In the genomic region with DNA sequence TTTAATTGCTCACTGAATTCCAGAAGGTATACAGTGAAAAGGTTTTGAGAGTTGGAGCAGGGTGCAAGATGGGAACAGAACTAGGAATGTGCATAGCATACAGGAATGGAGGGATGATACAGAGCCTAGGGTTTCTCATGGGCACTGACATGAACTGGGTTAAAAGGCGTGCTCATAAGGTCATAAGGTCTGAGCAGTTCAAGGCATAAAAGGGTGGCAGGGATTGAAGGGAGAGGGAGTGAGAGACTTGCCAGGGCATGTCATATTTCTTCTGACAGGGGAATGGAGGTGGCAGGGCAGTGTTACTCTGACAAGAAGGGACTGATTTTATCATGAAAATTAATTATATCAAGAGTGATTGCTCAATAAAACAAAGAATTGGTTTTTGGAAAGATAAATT, we compare ENCODE assay signal across 28 cellular contexts. TPM values are rescaled to one million over a fixed set of nuclear protein-coding genes. Genes with fewer than 3 reads are reported as not detected.
"Had no signal": no experiment of that assay in that cellular context is flagged by ENCODE, and none has a peak within 500 bp of the region (broad histone marks: within the 10 kb centered on the region; RNA-seq: fewer than 3 reads in every experiment).

No MANE protein-coding gene starts in this region.

- H3K4me1 Mint-ChIP-seq: activated T-helper 17 cell treated with anti-CD3 and anti-CD28 coated beads, Interleukin-2, amount 50 U/mL, for 72 hours; naive thymus-derived CD4-positive, alpha-beta T cell; stimulated activated effector memory CD8-positive, alpha-beta T cell treated with anti-CD3 and anti-CD28 coated beads, Interleukin-12 subunit alpha, Interleukin-12 subunit beta, amount 100 ng/mL, for 72 hours had no signal

- ATAC-seq: activated CD8-positive, alpha-beta T cell treated with anti-CD3 and anti-CD28 coated beads, Interleukin-2, amount 10 ng/mL, durations not matched to agents 7 days and 5 days; activated T-helper 17 cell treated with anti-CD3 and anti-CD28 coated beads, Interleukin-2, amount 50 U/mL, for 72 hours; lower lobe of right lung; naive thymus-derived CD4-positive, alpha-beta T cell; pancreas; sciatic nerve; stimulated activated effector memory CD8-positive, alpha-beta T cell treated with anti-CD3 and anti-CD28 coated beads, Interleukin-12 subunit alpha, Interleukin-12 subunit beta, amount 100 ng/mL, for 72 hours had no signal

- DNase-seq: activated CD4-positive, alpha-beta T cell treated with anti-CD3 and anti-CD28 coated beads for 1 hour; activated CD4-positive, alpha-beta T cell treated with anti-CD3 and anti-CD28 coated beads, Interleukin-2, amount 50 U/mL, for 1 hour; activated CD8-positive, alpha-beta T cell treated with anti-CD3 and anti-CD28 coated beads, Interleukin-2, amount 10 ng/mL, durations not matched to agents 7 days and 5 days; activated naive CD4-positive, alpha-beta T cell; activated T-cell treated with anti-CD3 and anti-CD28 coated beads, Interleukin-2, amount 50 U/mL, for 1 hour; adrenal gland; cerebellar nuclear complex; foreskin fibroblast; glutamatergic neuron; hypothalamus; left cardiac atrium; lower lobe of right lung; naive thymus-derived CD4-positive, alpha-beta T cell; pancreas; small intestine; stimulated activated CD4-positive, alpha-beta T cell treated with anti-CD3 and anti-CD28 coated beads, Interleukin-2, amount 100 ng/mL, for 24 hours; T-helper 1 cell; testis; trophoblast cell; uterus; WERI-Rb-1 had no signal

- H3K4me3 Mint-ChIP-seq: activated CD8-positive, alpha-beta T cell treated with anti-CD3 and anti-CD28 coated beads, Interleukin-2, amount 10 ng/mL, durations not matched to agents 7 days and 5 days; activated naive CD8-positive, alpha-beta T cell; activated T-helper 17 cell treated with anti-CD3 and anti-CD28 coated beads, Interleukin-2, amount 50 U/mL, for 72 hours; naive thymus-derived CD4-positive, alpha-beta T cell; neural progenitor cell; stimulated activated effector memory CD8-positive, alpha-beta T cell treated with anti-CD3 and anti-CD28 coated beads, Interleukin-12 subunit alpha, Interleukin-12 subunit beta, amount 100 ng/mL, for 72 hours had no signal

- H3K36me3 Mint-ChIP-seq: activated naive CD8-positive, alpha-beta T cell; neural progenitor cell; stimulated activated effector memory CD8-positive, alpha-beta T cell treated with anti-CD3 and anti-CD28 coated beads, Interleukin-12 subunit alpha, Interleukin-12 subunit beta, amount 100 ng/mL, for 72 hours had no signal

- H3K27ac Mint-ChIP-seq: activated CD8-positive, alpha-beta T cell treated with anti-CD3 and anti-CD28 coated beads, Interleukin-2, amount 10 ng/mL, durations not matched to agents 7 days and 5 days; activated naive CD8-positive, alpha-beta T cell; activated T-helper 17 cell treated with anti-CD3 and anti-CD28 coated beads, Interleukin-2, amount 50 U/mL, for 72 hours; naive thymus-derived CD4-positive, alpha-beta T cell; neural progenitor cell; stimulated activated effector memory CD8-positive, alpha-beta T cell treated with anti-CD3 and anti-CD28 coated beads, Interleukin-12 subunit alpha, Interleukin-12 subunit beta, amount 100 ng/mL, for 72 hours had no signal

RNA-seq across cellular contexts. Expression of gene MLIP, which starts 4.7 kb away (rescaled TPM):
- total RNA-seq: activated CD8-positive, alpha-beta T cell treated with anti-CD3 and anti-CD28 coated beads, Interleukin-2, amount 10 ng/mL, durations not matched to agents 7 days and 5 days; activated T-helper 17 cell treated with anti-CD3 and anti-CD28 coated beads, Interleukin-2, amount 50 U/mL, for 72 hours; ascending aorta; fibroblast of lung; lower lobe of right lung; naive thymus-derived CD4-positive, alpha-beta T cell; uterus had no signal
